17 cellular contexts compared by ENCODE assay signal in the genomic region with DNA sequence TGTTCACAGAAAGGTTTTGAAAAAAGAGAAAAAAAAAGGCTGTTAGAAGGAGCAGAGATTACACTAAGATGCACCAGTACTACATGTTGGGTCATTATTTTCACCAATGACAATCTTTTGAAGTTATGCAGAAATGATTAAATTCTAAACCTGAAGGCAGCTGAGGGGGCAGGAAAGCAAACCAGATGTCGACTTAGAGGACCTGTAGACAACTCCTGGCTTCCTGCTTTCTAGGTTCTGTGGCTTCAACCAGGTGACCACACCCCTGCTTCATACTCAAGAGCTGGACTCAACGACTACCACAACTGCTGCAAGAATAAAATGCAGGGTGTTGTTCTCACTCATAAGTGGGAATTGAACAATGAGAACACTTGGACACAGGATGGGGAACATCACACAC. TPM values are rescaled to one million over a fixed set of nuclear protein-coding genes. Genes with fewer than 3 reads are reported as not detected.
A peak's percentile ranks its signal among the peaks of the same experiment; 100 is the strongest.
DNase-seq lines count a peak whose midpoint lies in the region; ATAC-seq and TF ChIP-seq lines count a peak whose summit lies in the region.
"Had no signal": no experiment of that assay in that cellular context is flagged by ENCODE, and none has a peak within 500 bp of the region (broad histone marks: within the 10 kb centered on the region; RNA-seq: fewer than 3 reads in every experiment).

No MANE protein-coding gene starts in this region.

- ATAC-seq in activated CD4-positive, alpha-beta T cell treated with anti-CD3 and anti-CD28 coated beads for 36 hours: peak; percentile 71
- ATAC-seq in left lung (peak; percentile 75), HG02840 (IDR thresholded peaks at IDR 0.05; ENCODE audit: low FRiP score, unreplicated experiment) (no peak)
- ATAC-seq: activated T-cell treated with anti-CD3 and anti-CD28 coated beads, Interleukin-2, amount 50 U/mL, for 4 hours; WTC11 had no signal

- peak; percentile 50 for DNase-seq in activated CD4-positive, alpha-beta T cell treated with anti-CD3 and anti-CD28 coated beads for 36 hours
- DNase-seq in activated CD4-positive, alpha-beta T cell treated with anti-CD3 and anti-CD28 coated beads, Interleukin-2, amount 50 U/mL, for 4 hours: no peak
- DNase-seq in Caco-2: no peak
- DNase-seq in NCI-H69 (lab: John Stamatoyannopoulos, UW): peak; percentile 5
- DNase-seq in left lung: no peak
- DNase-seq in epidermal melanocyte (ENCODE audit: insufficient read length, low spot score): no peak
- DNase-seq in NCI-H128 (lab: John Stamatoyannopoulos, UW; ENCODE audit: unreplicated experiment): no peak
- DNase-seq: activated T-cell treated with anti-CD3 and anti-CD28 coated beads, Interleukin-2, amount 50 U/mL, for 4 hours; central memory CD4-positive, alpha-beta T cell; MG63; NCI-H1694 treated with DMSO at 0.1 percent for 48 hours; NCI-H524; nephron progenitor cell; stimulated activated naive CD4-positive, alpha-beta T cell treated with Interleukin-2 at 50 U/mL for 16 hours had no signal

- H3K9me3 ChIP-seq in Caco-2: no peaks in the 10 kb centered on the region
- no peaks in the 10 kb centered on the region for H3K9me3 ChIP-seq in left lung
- H3K9me3 ChIP-seq: MG63 had no signal

- H3K27me3 Mint-ChIP-seq in activated CD4-positive, alpha-beta T cell treated with anti-CD3 and anti-CD28 coated beads for 36 hours: no peaks in the 10 kb centered on the region
- no peaks in the 10 kb centered on the region for H3K27me3 Mint-ChIP-seq in Caco-2 (ENCODE audit: insufficient read depth, unreplicated experiment)

- H3K27me3 ChIP-seq in Caco-2 (replicated peaks; ENCODE audit: control insufficient read depth, insufficient read depth, low read length) (no peaks in the 10 kb centered on the region), left lung (no peaks in the 10 kb centered on the region)
- H3K27me3 ChIP-seq: hepatocyte, MG63 had no signal

- H3K4me1 ChIP-seq in Caco-2: peaks cover 19% of the 10 kb centered on the region
- H3K4me1 ChIP-seq in left lung: no peaks in the 10 kb centered on the region

- H3K4me3 ChIP-seq in Caco-2 (ENCODE audit: low read depth, low read length) (no peak overlapping the region), left lung (no peak overlapping the region)
- H3K4me3 ChIP-seq: hepatocyte, MG63 had no signal

- no peak overlapping the region for H3K4me3 Mint-ChIP-seq in activated CD4-positive, alpha-beta T cell treated with anti-CD3 and anti-CD28 coated beads for 36 hours
- H3K4me3 Mint-ChIP-seq in Caco-2 (ENCODE audit: unreplicated experiment): no peak overlapping the region
- H3K4me3 Mint-ChIP-seq: activated T-cell treated with anti-CD3 and anti-CD28 coated beads, Interleukin-2, amount 50 U/mL, for 4 hours; nephron progenitor cell; WTC11 had no signal

- no peak overlapping the region for H3K27ac Mint-ChIP-seq in activated CD4-positive, alpha-beta T cell treated with anti-CD3 and anti-CD28 coated beads for 36 hours
- H3K27ac Mint-ChIP-seq in Caco-2 (ENCODE audit: unreplicated experiment): peak overlapping the region; percentile 4
- H3K27ac Mint-ChIP-seq: WTC11 had no signal

- intact Hi-C loops in activated CD4-positive, alpha-beta T cell treated with anti-CD3 and anti-CD28 coated beads for 36 hours (cut with DNase I, micrococcal nuclease): no loop called here
- intact Hi-C loops in Caco-2 (cut with micrococcal nuclease; ENCODE audit: unreplicated experiment): no loop called here
- intact Hi-C loops in left lung (cut with DNase I): no loop called here

- peaks cover 2% of the 10 kb centered on the region; the same call in 1 of the 2 replicates for H3K36me3 ChIP-seq in Caco-2 (ENCODE audit: control insufficient read depth, insufficient read depth, low read length)
- peaks cover 0 to 41% of the 10 kb centered on the region in 2 donors for H3K36me3 ChIP-seq in left lung

- TF ChIP-seq CTCF in Caco-2 (IDR thresholded peaks at IDR 0.05; ENCODE audit: insufficient read depth in 1 of 2, low read depth in 1 of 2, low read length in 1 of 2, severe bottlenecking in 1 of 2, unreplicated experiment in 1 of 2): no peak
- TF ChIP-seq CTCF in left lung (IDR thresholded peaks at IDR 0.05): no peak

- CTCF ChIA-PET in activated CD4-positive, alpha-beta T cell treated with anti-CD3 and anti-CD28 coated beads for 36 hours (lab: Charles Lee): interaction anchor here (0.5 kb wide), 1 partner anchor 103 kb away, joined by 3 read pairs; no protein-coding TSS in a partner anchor
- CTCF ChIA-PET in Caco-2 (lab: Charles Lee): no interaction called here

- no TSS peak for BruUV-seq in Caco-2 (replicated peaks; lab: Mats Ljungman, UMichigan)

- no peak overlapping the region for H3K27ac ChIP-seq in left lung
- H3K27ac ChIP-seq: hepatocyte had no signal

- POLR2A ChIA-PET in activated CD4-positive, alpha-beta T cell treated with anti-CD3 and anti-CD28 coated beads for 36 hours (lab: Charles Lee): interaction anchor here (0.6 kb wide), 1 partner anchor 1076 kb away, joined by 9 read pairs; no protein-coding TSS in a partner anchor
- POLR2A ChIA-PET in Caco-2 (lab: Charles Lee): no interaction called here

- H3K9me3 Mint-ChIP-seq in activated CD4-positive, alpha-beta T cell treated with anti-CD3 and anti-CD28 coated beads for 36 hours (ENCODE audit: low read depth): no peaks in the 10 kb centered on the region
- H3K9me3 Mint-ChIP-seq in Caco-2 (ENCODE audit: unreplicated experiment): no peaks in the 10 kb centered on the region
- H3K9me3 Mint-ChIP-seq: activated T-cell treated with anti-CD3 and anti-CD28 coated beads, Interleukin-2, amount 50 U/mL, for 4 hours; nephron progenitor cell; WTC11 had no signal

- H3K36me3 Mint-ChIP-seq in activated CD4-positive, alpha-beta T cell treated with anti-CD3 and anti-CD28 coated beads for 36 hours (ENCODE audit: low read depth): peaks cover 14% of the 10 kb centered on the region
- H3K36me3 Mint-ChIP-seq in Caco-2 (ENCODE audit: insufficient read depth, unreplicated experiment): peaks cover 96% of the 10 kb centered on the region
- H3K36me3 Mint-ChIP-seq: WTC11 had no signal

- H3K4me1 Mint-ChIP-seq in activated CD4-positive, alpha-beta T cell treated with anti-CD3 and anti-CD28 coated beads for 36 hours: peaks cover 10% of the 10 kb centered on the region
- peaks cover 36% of the 10 kb centered on the region for H3K4me1 Mint-ChIP-seq in Caco-2 (ENCODE audit: low read depth, unreplicated experiment)

RNA-seq across cellular contexts. Expression of a gene that starts 30.0 kb away (rescaled TPM):
- total RNA-seq in activated CD4-positive, alpha-beta T cell treated with anti-CD3 and anti-CD28 coated beads for 36 hours: 10 to 100 TPM; 37.8 to 40.0 TPM
- total RNA-seq in Caco-2 (2022) (148 and 176 TPM in 2 replicates), left lung (100 to 1,000 TPM; 241 to 295 TPM)

RNA-seq across cellular contexts. Expression of a gene that starts 44.3 kb away (rescaled TPM):
- 10 to 100 TPM; 67.8 to 76.0 TPM for total RNA-seq in activated CD4-positive, alpha-beta T cell treated with anti-CD3 and anti-CD28 coated beads for 36 hours
- total RNA-seq in Caco-2 (2022) (64.5 and 65.3 TPM in 2 replicates), left lung (1 to 10 TPM; 3.4 to 9.5 TPM)

Comparison
In these comparisons a context has a peak if more than half of its experiments do, and no peak if none do; other contexts are left out.
1. DNase-seq: peak in activated CD4-positive, alpha-beta T cell treated with anti-CD3 and anti-CD28 coated beads for 36 hours (single experiment) and NCI-H69 (single experiment); none in activated CD4-positive, alpha-beta T cell treated with anti-CD3 and anti-CD28 coated beads, Interleukin-2, amount 50 U/mL, for 4 hours (0 of 2), Caco-2 (0 of 2), left lung (0 of 2), epidermal melanocyte (single experiment) and NCI-H128 (single experiment).